ENCODE assay signal across 8 cellular contexts in the genomic region with DNA sequence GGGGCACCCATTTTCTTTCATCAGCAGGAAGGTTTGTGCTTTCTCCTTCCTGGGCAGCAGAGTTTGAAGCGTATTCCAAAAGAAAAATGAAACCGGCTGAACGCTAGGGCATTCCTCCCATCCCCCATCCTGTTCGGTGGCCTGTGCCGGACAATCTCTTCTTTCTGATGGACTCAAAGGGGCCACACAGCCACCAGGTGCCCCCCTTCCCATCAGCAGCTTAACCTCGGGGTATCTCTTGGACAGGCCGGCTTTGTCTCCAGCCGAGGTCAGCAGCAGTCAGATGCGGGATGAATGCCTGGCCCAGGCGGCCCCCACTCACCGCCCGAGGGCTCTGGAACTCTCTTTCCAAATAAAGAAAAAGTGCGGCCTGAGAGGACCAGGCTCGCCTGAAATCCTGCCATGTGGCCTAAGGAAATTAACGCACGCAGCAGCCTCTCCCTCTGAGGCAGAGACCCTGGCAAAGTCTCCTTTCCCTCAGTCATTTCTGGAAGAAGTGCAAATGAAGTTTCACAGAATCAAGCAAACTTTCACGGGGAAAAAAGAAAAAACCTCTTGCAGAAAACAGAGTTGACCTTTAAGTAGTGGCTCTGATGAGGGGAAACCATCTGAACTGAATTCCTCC.
DNase-seq lines count a peak whose midpoint lies in the region; ATAC-seq and TF ChIP-seq lines count a peak whose summit lies in the region.

No MANE protein-coding gene starts in this region.

- H3K27me3 Mint-ChIP-seq in effector memory CD8-positive, alpha-beta T cell = no peaks in the 10 kb centered on the region

- DNase-seq in ELF-1 (ENCODE audit: low read depth, low spot score) (peak; percentile 89), Peyer's patch (no peak), myocyte (ENCODE audit: low read depth) (peak; percentile 65), GOT3 (lab: John Stamatoyannopoulos, UW) (no peak), NCI-H187 (lab: John Stamatoyannopoulos, UW) (no peak)
- no peak for DNase-seq in effector memory CD8-positive, alpha-beta T cell
- DNase-seq in activated CD4-positive, CD25-positive, alpha-beta regulatory T cell (lab: John Stamatoyannopoulos, UW) = no peak

- no peak for TF ChIP-seq CTCF in Peyer's patch (IDR thresholded peaks at IDR 0.05)

- peak overlapping the region; percentile 33 to 43 (median 38) for H3K4me3 ChIP-seq in Peyer's patch

- H3K4me1 ChIP-seq in Peyer's patch = peaks cover 3 to 69% (median 40%) of the 10 kb centered on the region in 4 donors

- no peaks in the 10 kb centered on the region for H3K9me3 ChIP-seq in Peyer's patch

- no peaks in the 10 kb centered on the region for H3K27me3 ChIP-seq in Peyer's patch

- no peak for ATAC-seq in effector memory CD8-positive, alpha-beta T cell (replicated peaks)
- ATAC-seq in HG03565 (IDR thresholded peaks at IDR 0.05; ENCODE audit: unreplicated experiment) = no peak

- H3K4me3 Mint-ChIP-seq in effector memory CD8-positive, alpha-beta T cell = peak overlapping the region; percentile 92 to 93

- H3K4me1 Mint-ChIP-seq in effector memory CD8-positive, alpha-beta T cell (ENCODE audit: low read depth in 2 of 2) = peaks cover 64 to 67% of the 10 kb centered on the region in 2 donors

- peak overlapping the region; percentile 83 to 93 (median 86) for H3K27ac ChIP-seq in Peyer's patch

- TF ChIP-seq POLR2A in Peyer's patch (IDR thresholded peaks at IDR 0.05) = no peak

- no peaks in the 10 kb centered on the region for H3K36me3 ChIP-seq in Peyer's patch

- H3K9me3 Mint-ChIP-seq in effector memory CD8-positive, alpha-beta T cell = no peaks in the 10 kb centered on the region

- peak overlapping the region; percentile 96 for H3K27ac Mint-ChIP-seq in effector memory CD8-positive, alpha-beta T cell

- peaks cover 77% of the 10 kb centered on the region for H3K36me3 Mint-ChIP-seq in effector memory CD8-positive, alpha-beta T cell (ENCODE audit: insufficient read depth)

Comparison
In these comparisons a context has a peak if more than half of its experiments do, and no peak if none do; other contexts are left out.
1. DNase-seq: peak in ELF-1 (single experiment) and myocyte (single experiment); none in Peyer's patch (0 of 3), effector memory CD8-positive, alpha-beta T cell (0 of 3), activated CD4-positive, CD25-positive, alpha-beta regulatory T cell (0 of 4), GOT3 (single experiment) and NCI-H187 (0 of 2).